In the genomic region with DNA sequence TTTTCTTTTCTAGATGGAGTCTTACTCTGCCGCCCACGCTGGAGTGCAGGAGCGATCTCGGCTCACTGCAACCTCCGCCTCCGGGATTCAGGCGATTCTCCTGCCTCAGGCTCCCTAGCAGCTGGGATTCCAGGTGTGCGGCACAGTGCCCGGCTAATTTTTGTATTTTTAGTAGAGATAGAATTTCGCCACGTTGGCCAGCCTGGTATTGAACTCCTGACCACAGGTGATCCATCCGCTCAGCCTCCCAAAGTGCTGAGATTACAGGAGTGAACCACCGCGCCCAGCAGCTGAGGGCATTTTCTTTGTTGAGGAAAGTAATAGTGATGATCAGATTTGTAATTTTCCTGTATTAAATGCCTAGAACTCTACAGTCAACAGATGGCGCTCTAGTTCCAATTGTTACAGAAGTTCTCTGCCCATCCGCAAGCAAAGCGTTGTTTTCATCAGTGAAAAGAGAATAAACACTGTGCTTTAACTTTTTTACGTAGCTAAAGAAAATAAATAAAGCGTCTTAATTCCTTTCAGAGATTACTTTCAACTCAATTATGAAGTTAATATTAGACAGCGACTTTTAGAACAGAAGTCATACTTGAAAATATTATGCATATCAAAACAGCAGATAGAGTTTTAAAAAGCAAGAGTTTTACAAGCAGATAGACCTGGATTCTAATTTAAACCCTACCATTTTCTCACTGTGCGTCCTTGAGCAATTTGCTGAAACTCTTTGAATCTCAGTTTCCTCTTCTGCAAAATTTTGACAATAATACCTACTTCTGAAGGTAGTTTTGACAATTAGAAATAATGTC, we compare ENCODE assay signal across 8 cellular contexts.
DNase-seq lines count a peak whose midpoint lies in the region; ATAC-seq and TF ChIP-seq lines count a peak whose summit lies in the region.

No MANE protein-coding gene starts in this region.

- H3K9me3 ChIP-seq in osteoblast (ENCODE audit: low read depth, low read length) = no peaks in the 10 kb centered on the region

- no peak overlapping the region for H3K27ac ChIP-seq in osteoblast (ENCODE audit: low read depth, low read length)

- H3K79me2 ChIP-seq in osteoblast (ENCODE audit: insufficient read depth, low read length) = no peaks in the 10 kb centered on the region

- H3K36me3 ChIP-seq in osteoblast (ENCODE audit: insufficient read depth, low read length) = no peaks in the 10 kb centered on the region

- H3K27ac Mint-ChIP-seq in activated CD8-positive, alpha-beta T cell treated with anti-CD3 and anti-CD28 coated beads, Interleukin-2, amount 10 ng/mL, durations not matched to agents 7 days and 5 days = peak overlapping the region; percentile 73

- TF ChIP-seq CTCF in osteoblast (IDR thresholded peaks at IDR 0.05; ENCODE audit: extremely low read depth, low read depth, low read length) = peak; percentile 86

- peak overlapping the region; percentile 61 for H3K4me3 ChIP-seq in osteoblast (ENCODE audit: insufficient read depth, low read length)

- H3K4me3 Mint-ChIP-seq in activated CD8-positive, alpha-beta T cell treated with anti-CD3 and anti-CD28 coated beads, Interleukin-2, amount 10 ng/mL, durations not matched to agents 7 days and 5 days = peak overlapping the region; percentile 55

- H4K20me1 ChIP-seq in osteoblast (ENCODE audit: insufficient read depth, low read length) = no peaks in the 10 kb centered on the region

- peak overlapping the region; percentile 80 for H3K4me2 ChIP-seq in osteoblast (ENCODE audit: insufficient read depth, low read length)

- H3K4me1 Mint-ChIP-seq in activated CD8-positive, alpha-beta T cell treated with anti-CD3 and anti-CD28 coated beads, Interleukin-2, amount 10 ng/mL, durations not matched to agents 7 days and 5 days (ENCODE audit: low read depth) = peaks cover 30% of the 10 kb centered on the region

- CTCF ChIA-PET in activated CD8-positive, alpha-beta T cell treated with anti-CD3 and anti-CD28 coated beads, Interleukin-2, amount 10 ng/mL, durations not matched to agents 7 days and 5 days (lab: Charles Lee) = interaction anchor here (0.6 to 6.2 kb wide), 48 partner anchors 9 to 692 kb away, joined by 3 to 167 read pairs (median 4); a partner anchor contains a TSS

- DNase-seq in A172 (ENCODE audit: low spot score) (peak; percentile 78), GM04504 (ENCODE audit: low read depth) (peak; percentile 40), NCI-H510A treated with DMSO at 0.1 percent for 48 hours (lab: John Stamatoyannopoulos, UW) (peak; percentile 93), globus pallidus (ENCODE audit: low spot score) (peak; percentile 62), osteoblast (ENCODE audit: insufficient read length, low spot score, missing footprints) (peak; percentile 55)
- peak; percentile 75 for DNase-seq in activated CD8-positive, alpha-beta T cell treated with anti-CD3 and anti-CD28 coated beads, Interleukin-2, amount 10 ng/mL, durations not matched to agents 7 days and 5 days

- peaks cover 12% of the 10 kb centered on the region for H3K36me3 Mint-ChIP-seq in activated CD8-positive, alpha-beta T cell treated with anti-CD3 and anti-CD28 coated beads, Interleukin-2, amount 10 ng/mL, durations not matched to agents 7 days and 5 days (ENCODE audit: low read depth)

- no peaks in the 10 kb centered on the region for H3K27me3 ChIP-seq in osteoblast (ENCODE audit: insufficient read depth, low read length)

- ATAC-seq in HG03432 (IDR thresholded peaks at IDR 0.05; ENCODE audit: unreplicated experiment) (peak; percentile 53), GM19463 (IDR thresholded peaks at IDR 0.05; ENCODE audit: unreplicated experiment) (no peak)
- peak; percentile 58 for ATAC-seq in activated CD8-positive, alpha-beta T cell treated with anti-CD3 and anti-CD28 coated beads, Interleukin-2, amount 10 ng/mL, durations not matched to agents 7 days and 5 days

- no peaks in the 10 kb centered on the region for H3K9me3 Mint-ChIP-seq in activated CD8-positive, alpha-beta T cell treated with anti-CD3 and anti-CD28 coated beads, Interleukin-2, amount 10 ng/mL, durations not matched to agents 7 days and 5 days (ENCODE audit: insufficient read depth)

- peaks cover 9% of the 10 kb centered on the region for H3K4me1 ChIP-seq in osteoblast (ENCODE audit: insufficient read depth, low read length)

- POLR2A ChIA-PET in activated CD8-positive, alpha-beta T cell treated with anti-CD3 and anti-CD28 coated beads, Interleukin-2, amount 10 ng/mL, durations not matched to agents 7 days and 5 days (lab: Charles Lee) = no interaction called here

- peak overlapping the region; percentile 64 for H2AFZ ChIP-seq in osteoblast (ENCODE audit: low read length)

- peaks cover 2% of the 10 kb centered on the region for H3K27me3 Mint-ChIP-seq in activated CD8-positive, alpha-beta T cell treated with anti-CD3 and anti-CD28 coated beads, Interleukin-2, amount 10 ng/mL, durations not matched to agents 7 days and 5 days (ENCODE audit: low read depth)

Comparison
In these comparisons a context has a peak if more than half of its experiments do, and no peak if none do; other contexts are left out.
1. DNase-seq: peak in every context shown above with its lines; median percentile 93 in NCI-H510A treated with DMSO at 0.1 percent for 48 hours; 78 in A172; 75 in activated CD8-positive, alpha-beta T cell treated with anti-CD3 and anti-CD28 coated beads, Interleukin-2, amount 10 ng/mL, durations not matched to agents 7 days and 5 days; 62 in globus pallidus; 55 in osteoblast; 40 in GM04504.